ENCODE assay signal across 26 cellular contexts in the genomic region with DNA sequence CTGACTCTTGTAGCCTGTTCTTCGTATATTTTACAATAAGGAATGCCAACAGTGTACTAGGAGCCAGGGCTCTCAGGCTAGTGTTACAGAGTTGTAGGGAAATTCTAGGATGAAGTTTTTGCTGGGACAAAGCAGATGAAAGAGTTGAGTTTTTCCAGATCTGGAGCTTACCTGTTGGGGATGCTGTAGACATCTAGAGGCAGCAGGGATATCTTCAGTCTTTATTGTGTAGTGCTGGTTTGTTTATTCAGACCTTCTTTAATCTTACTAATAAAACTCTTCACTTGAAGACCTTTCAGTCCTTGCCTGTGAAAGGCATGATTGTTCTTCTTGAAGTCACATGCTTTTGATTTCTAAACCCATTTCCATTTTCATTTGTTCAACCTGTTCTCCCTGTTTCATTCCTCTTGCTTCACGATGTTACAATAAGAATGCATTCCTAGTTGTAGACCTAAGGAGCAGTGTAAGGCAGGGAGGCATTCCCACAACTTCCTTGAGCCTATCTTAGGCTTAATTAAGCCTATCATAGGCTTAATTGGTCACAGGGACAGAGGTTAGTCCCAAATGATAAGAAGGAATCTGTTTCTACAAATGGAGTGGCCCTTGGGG. TPM values are rescaled to one million over a fixed set of nuclear protein-coding genes. Genes with fewer than 3 reads are reported as not detected.
A peak's percentile ranks its signal among the peaks of the same experiment; 100 is the strongest.
DNase-seq lines count a peak whose midpoint lies in the region; ATAC-seq, FAIRE-seq and TF ChIP-seq lines count a peak whose summit lies in the region.
"Had no signal": no experiment of that assay in that cellular context is flagged by ENCODE, and none has a peak within 500 bp of the region (broad histone marks: within the 10 kb centered on the region; RNA-seq: fewer than 3 reads in every experiment).

No MANE protein-coding gene starts in this region.

- CTCF ChIA-PET in MCF 10A (lab: Yijun Ruan, JAX) (interaction anchor here (0.6 to 1.5 kb wide), 3 partner anchors 28 to 168 kb away, joined by 3 to 4 read pairs (median 3); no protein-coding TSS in a partner anchor), PC-3 (lab: Charles Lee) (no interaction called here)

- no peaks in the 10 kb centered on the region for H4K20me1 ChIP-seq in PC-3 (ENCODE audit: low read length)

- H3K4me3 Mint-ChIP-seq in MCF 10A (ENCODE audit: unreplicated experiment): no peak overlapping the region
- H3K4me3 Mint-ChIP-seq: CD14-positive monocyte had no signal

- no peaks in the 10 kb centered on the region for H3K4me1 Mint-ChIP-seq in MCF 10A (ENCODE audit: insufficient read depth, unreplicated experiment)

- no peaks in the 10 kb centered on the region for H3K9me2 ChIP-seq in PC-3 (replicated peaks; ENCODE audit: low read length)

- no peak overlapping the region for H3K9ac ChIP-seq in PC-3 (ENCODE audit: low read length)

- no peak overlapping the region for H3K4me2 ChIP-seq in PC-3 (ENCODE audit: low read length)

- BruUV-seq in MCF 10A (replicated peaks; lab: Mats Ljungman, UMichigan) (no TSS peak), PC-3 (replicated peaks; lab: Mats Ljungman, UMichigan) (no TSS peak)

- H3K4me3 ChIP-seq in PC-3 (ENCODE audit: low read length): no peak overlapping the region
- H3K4me3 ChIP-seq: SJSA1 had no signal

- intact Hi-C loops in MCF 10A (cut with micrococcal nuclease): no loop called here
- intact Hi-C loops in PC-3 (cut with micrococcal nuclease): no loop called here

- H3K79me2 ChIP-seq in PC-3 (ENCODE audit: low read length): no peaks in the 10 kb centered on the region

- ATAC-seq in PC-3 (peak; percentile 59), esophagus mucosa (peak; percentile 84)
- ATAC-seq: Right ventricle myocardium inferior had no signal

- POLR2A ChIA-PET in MCF 10A (lab: Yijun Ruan, JAX): no interaction called here
- POLR2A ChIA-PET in PC-3 (lab: Charles Lee; ENCODE audit: unreplicated experiment): no interaction called here

- H3F3A ChIP-seq in PC-3 (ENCODE audit: low read length, unreplicated experiment): no peaks in the 10 kb centered on the region

- no peaks in the 10 kb centered on the region for H3K4me1 ChIP-seq in PC-3 (ENCODE audit: insufficient read depth, low read length)
- H3K4me1 ChIP-seq: SJSA1 had no signal

- H3K36me3 Mint-ChIP-seq in MCF 10A (ENCODE audit: insufficient read depth, unreplicated experiment): no peaks in the 10 kb centered on the region

- peak; percentile 54 to 80 for DNase-seq in T47D (ENCODE audit: low read depth in 1 of 2, low spot score in 1 of 2)
- no peak for DNase-seq in MCF 10A (ENCODE audit: unreplicated experiment)
- peak; percentile 48 for DNase-seq in PC-3
- DNase-seq in AG08396 (ENCODE audit: low spot score): no peak
- no peak for DNase-seq in SKM-1 (lab: John Stamatoyannopoulos, UW; ENCODE audit: unreplicated experiment)
- DNase-seq in frontal cortex (ENCODE audit: low spot score in 2 of 2): no peak
- no peak for DNase-seq in hypothalamus (lab: John Stamatoyannopoulos, UW)
- DNase-seq: COR-L47, DMS153, GOT3, HCEC 1CT, KG1, NCI-H1105, NCI-H146, NCI-H2029, NCI-H2171, NCI-H345, NCI-H524, NCI-H774 had no signal

- no peaks in the 10 kb centered on the region for H3K27me3 Mint-ChIP-seq in MCF 10A (ENCODE audit: insufficient read depth, unreplicated experiment)

- H3K9me3 Mint-ChIP-seq in MCF 10A (ENCODE audit: unreplicated experiment): no peaks in the 10 kb centered on the region

- TF ChIP-seq CTCF in MCF 10A (IDR thresholded peaks at IDR 0.05; ENCODE audit: unreplicated experiment) (no peak), PC-3 (conservative IDR thresholded peaks at IDR 0.05; ENCODE audit: low read depth, low read length) (no peak)

- in situ Hi-C loops in T47D (cut with HindIII; ENCODE audit: low pct_unique_long_range_greater_than_20kb, low sequenced_read_pairs): no loop called here

- no peak for FAIRE-seq in frontal cortex (lab: Jason Lieb, UNC)
- FAIRE-seq: GM18507, HTR-8/SVneo had no signal

- H3K27me3 ChIP-seq in PC-3 (ENCODE audit: low read length): no peaks in the 10 kb centered on the region
- H3K27me3 ChIP-seq: SJSA1 had no signal

- H3K9me3 ChIP-seq in PC-3 (ENCODE audit: low read length): no peaks in the 10 kb centered on the region
- H3K9me3 ChIP-seq: SJSA1 had no signal

- no peak overlapping the region for H3K27ac ChIP-seq in PC-3 (ENCODE audit: low read length)
- H3K27ac ChIP-seq: SJSA1 had no signal

- no peak overlapping the region for H3K27ac Mint-ChIP-seq in MCF 10A (ENCODE audit: low read depth, unreplicated experiment)
- H3K27ac Mint-ChIP-seq: CD14-positive monocyte had no signal

- no peak overlapping the region for H2AFZ ChIP-seq in PC-3 (ENCODE audit: low read length)

- no peaks in the 10 kb centered on the region for H3K36me3 ChIP-seq in PC-3 (ENCODE audit: low read depth, low read length)
- H3K36me3 ChIP-seq: SJSA1 had no signal

RNA-seq across cellular contexts. Expression of a gene that starts 7.9 kb away (rescaled TPM):
- total RNA-seq in MCF 10A (2022): 5.2 and 7.8 TPM in 2 replicates
- total RNA-seq in PC-3 (2014; rRNA removed): 9.0 and 10.2 TPM in 2 replicates
- 15.5 TPM for total RNA-seq in esophagus mucosa
- 1.2 TPM for total RNA-seq in frontal cortex
- total RNA-seq: G401 had no signal

RNA-seq across cellular contexts. Expression of a gene that starts 56.2 kb away (rescaled TPM):
- 21.1 and 31.3 TPM in 2 replicates for total RNA-seq in MCF 10A (2022)
- 33.6 and 37.0 TPM in 2 replicates for total RNA-seq in PC-3 (2014; rRNA removed)
- 14.3 TPM for total RNA-seq in esophagus mucosa
- total RNA-seq in frontal cortex: 18.8 TPM

Comparison
In these comparisons a context has a peak if more than half of its experiments do, and no peak if none do; other contexts are left out.
1. DNase-seq: peak in T47D (2 of 2) and PC-3 (single experiment); none in MCF 10A (single experiment), AG08396 (single experiment), SKM-1 (single experiment), frontal cortex (0 of 2) and hypothalamus (0 of 51).